1 cellular context compared by ENCODE assay signal in genomic region chr22:24703101-24703500, GRCh38.
TF ChIP-seq lines count a peak whose summit lies in the region.

No MANE protein-coding gene starts in this region.

TF ChIP-seq in HepG2, 621 proteins besides CTCF, POLR2A, EP300 and RAD21 (continued from another document and continues in another):
- peak; percentile 19; the same call in 1 of the 2 replicates for TF ChIP-seq ARID4A (CRISPR knock-in tag; IDR thresholded peaks at IDR 0.05; ENCODE audit: borderline replicate concordance)
- peak; percentile 82; the same call in 1 of the 2 replicates for TF ChIP-seq ZNF431 (CRISPR knock-in tag; IDR thresholded peaks at IDR 0.05; ENCODE audit: borderline replicate concordance, low read depth)
- peak; percentile 40; the same call in 1 of the 2 replicates for TF ChIP-seq SPEN (CRISPR knock-in tag; IDR thresholded peaks at IDR 0.05; ENCODE audit: low read depth)
- TF ChIP-seq ZNF142 (CRISPR knock-in tag; IDR thresholded peaks at IDR 0.05), result no peak
- no peak for TF ChIP-seq ZSCAN30 (CRISPR knock-in tag; IDR thresholded peaks at IDR 0.05)
- no peak for TF ChIP-seq ZNF768 (CRISPR knock-in tag; IDR thresholded peaks at IDR 0.05)
- TF ChIP-seq GPN1 (CRISPR knock-in tag; IDR thresholded peaks at IDR 0.05; ENCODE audit: borderline replicate concordance), result no peak
- TF ChIP-seq GMEB1 (CRISPR knock-in tag; IDR thresholded peaks at IDR 0.05; ENCODE audit: borderline replicate concordance), result no peak
- no peak for TF ChIP-seq ZBTB7A (CRISPR knock-in tag; IDR thresholded peaks at IDR 0.05)
- no peak for TF ChIP-seq NCOA5 (CRISPR knock-in tag; IDR thresholded peaks at IDR 0.05)
- no peak for TF ChIP-seq ZC3H4 (CRISPR knock-in tag; IDR thresholded peaks at IDR 0.05; ENCODE audit: borderline replicate concordance)
- peak; percentile 79 for TF ChIP-seq ZFX (CRISPR knock-in tag; IDR thresholded peaks at IDR 0.05; ENCODE audit: low read depth)
- TF ChIP-seq, protein P1, sequence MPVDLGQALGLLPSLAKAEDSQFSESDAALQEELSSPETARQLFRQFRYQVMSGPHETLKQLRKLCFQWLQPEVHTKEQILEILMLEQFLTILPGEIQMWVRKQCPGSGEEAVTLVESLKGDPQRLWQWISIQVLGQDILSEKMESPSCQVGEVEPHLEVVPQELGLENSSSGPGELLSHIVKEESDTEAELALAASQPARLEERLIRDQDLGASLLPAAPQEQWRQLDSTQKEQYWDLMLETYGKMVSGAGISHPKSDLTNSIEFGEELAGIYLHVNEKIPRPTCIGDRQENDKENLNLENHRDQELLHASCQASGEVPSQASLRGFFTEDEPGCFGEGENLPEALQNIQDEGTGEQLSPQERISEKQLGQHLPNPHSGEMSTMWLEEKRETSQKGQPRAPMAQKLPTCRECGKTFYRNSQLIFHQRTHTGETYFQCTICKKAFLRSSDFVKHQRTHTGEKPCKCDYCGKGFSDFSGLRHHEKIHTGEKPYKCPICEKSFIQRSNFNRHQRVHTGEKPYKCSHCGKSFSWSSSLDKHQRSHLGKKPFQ (CRISPR knock-in tag; IDR thresholded peaks at IDR 0.05; ENCODE audit: insufficient replicate concordance), result no peak
- TF ChIP-seq, protein P2, sequence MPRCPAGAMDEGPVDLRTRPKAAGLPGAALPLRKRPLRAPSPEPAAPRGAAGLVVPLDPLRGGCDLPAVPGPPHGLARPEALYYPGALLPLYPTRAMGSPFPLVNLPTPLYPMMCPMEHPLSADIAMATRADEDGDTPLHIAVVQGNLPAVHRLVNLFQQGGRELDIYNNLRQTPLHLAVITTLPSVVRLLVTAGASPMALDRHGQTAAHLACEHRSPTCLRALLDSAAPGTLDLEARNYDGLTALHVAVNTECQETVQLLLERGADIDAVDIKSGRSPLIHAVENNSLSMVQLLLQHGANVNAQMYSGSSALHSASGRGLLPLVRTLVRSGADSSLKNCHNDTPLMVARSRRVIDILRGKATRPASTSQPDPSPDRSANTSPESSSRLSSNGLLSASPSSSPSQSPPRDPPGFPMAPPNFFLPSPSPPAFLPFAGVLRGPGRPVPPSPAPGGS (CRISPR knock-in tag; IDR thresholded peaks at IDR 0.05), result no peak
- no peak for TF ChIP-seq ZNF589 (CRISPR knock-in tag; conservative IDR thresholded peaks at IDR 0.05)
- peak; percentile 65; the same call in 1 of the 2 replicates for TF ChIP-seq FOXO1 (CRISPR knock-in tag; IDR thresholded peaks at IDR 0.05)
- TF ChIP-seq SUZ12 (IDR thresholded peaks at IDR 0.05; ENCODE audit: low read depth, low read length), result no peak
- no peak; the same call in 1 of the 2 replicates for TF ChIP-seq ZSCAN21 (CRISPR knock-in tag; IDR thresholded peaks at IDR 0.05; ENCODE audit: borderline replicate concordance)
- TF ChIP-seq, protein P3, sequence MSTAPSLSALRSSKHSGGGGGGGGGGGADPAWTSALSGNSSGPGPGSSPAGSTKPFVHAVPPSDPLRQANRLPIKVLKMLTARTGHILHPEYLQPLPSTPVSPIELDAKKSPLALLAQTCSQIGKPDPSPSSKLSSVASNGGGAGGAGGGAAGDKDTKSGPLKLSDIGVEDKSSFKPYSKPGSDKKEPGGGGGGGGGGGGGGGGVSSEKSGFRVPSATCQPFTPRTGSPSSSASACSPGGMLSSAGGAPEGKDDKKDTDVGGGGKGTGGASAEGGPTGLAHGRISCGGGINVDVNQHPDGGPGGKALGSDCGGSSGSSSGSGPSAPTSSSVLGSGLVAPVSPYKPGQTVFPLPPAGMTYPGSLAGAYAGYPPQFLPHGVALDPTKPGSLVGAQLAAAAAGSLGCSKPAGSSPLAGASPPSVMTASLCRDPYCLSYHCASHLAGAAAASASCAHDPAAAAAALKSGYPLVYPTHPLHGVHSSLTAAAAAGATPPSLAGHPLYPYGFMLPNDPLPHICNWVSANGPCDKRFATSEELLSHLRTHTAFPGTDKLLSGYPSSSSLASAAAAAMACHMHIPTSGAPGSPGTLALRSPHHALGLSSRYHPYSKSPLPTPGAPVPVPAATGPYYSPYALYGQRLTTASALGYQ (CRISPR knock-in tag; IDR thresholded peaks at IDR 0.05), result no peak
- TF ChIP-seq, protein P4, sequence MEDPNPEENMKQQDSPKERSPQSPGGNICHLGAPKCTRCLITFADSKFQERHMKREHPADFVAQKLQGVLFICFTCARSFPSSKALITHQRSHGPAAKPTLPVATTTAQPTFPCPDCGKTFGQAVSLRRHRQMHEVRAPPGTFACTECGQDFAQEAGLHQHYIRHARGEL (CRISPR knock-in tag; IDR thresholded peaks at IDR 0.05), result no peak
- TF ChIP-seq, protein P5, sequence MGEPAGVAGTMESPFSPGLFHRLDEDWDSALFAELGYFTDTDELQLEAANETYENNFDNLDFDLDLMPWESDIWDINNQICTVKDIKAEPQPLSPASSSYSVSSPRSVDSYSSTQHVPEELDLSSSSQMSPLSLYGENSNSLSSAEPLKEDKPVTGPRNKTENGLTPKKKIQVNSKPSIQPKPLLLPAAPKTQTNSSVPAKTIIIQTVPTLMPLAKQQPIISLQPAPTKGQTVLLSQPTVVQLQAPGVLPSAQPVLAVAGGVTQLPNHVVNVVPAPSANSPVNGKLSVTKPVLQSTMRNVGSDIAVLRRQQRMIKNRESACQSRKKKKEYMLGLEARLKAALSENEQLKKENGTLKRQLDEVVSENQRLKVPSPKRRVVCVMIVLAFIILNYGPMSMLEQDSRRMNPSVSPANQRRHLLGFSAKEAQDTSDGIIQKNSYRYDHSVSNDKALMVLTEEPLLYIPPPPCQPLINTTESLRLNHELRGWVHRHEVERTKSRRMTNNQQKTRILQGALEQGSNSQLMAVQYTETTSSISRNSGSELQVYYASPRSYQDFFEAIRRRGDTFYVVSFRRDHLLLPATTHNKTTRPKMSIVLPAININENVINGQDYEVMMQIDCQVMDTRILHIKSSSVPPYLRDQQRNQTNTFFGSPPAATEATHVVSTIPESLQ (CRISPR knock-in tag; conservative IDR thresholded peaks at IDR 0.05), result no peak
- no peak for TF ChIP-seq ZBTB49 (CRISPR knock-in tag; IDR thresholded peaks at IDR 0.05; ENCODE audit: borderline replicate concordance)
- TF ChIP-seq, protein P6, sequence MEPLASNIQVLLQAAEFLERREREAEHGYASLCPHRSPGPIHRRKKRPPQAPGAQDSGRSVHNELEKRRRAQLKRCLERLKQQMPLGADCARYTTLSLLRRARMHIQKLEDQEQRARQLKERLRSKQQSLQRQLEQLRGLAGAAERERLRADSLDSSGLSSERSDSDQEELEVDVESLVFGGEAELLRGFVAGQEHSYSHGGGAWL (CRISPR knock-in tag; IDR thresholded peaks at IDR 0.05), result no peak
- peak; percentile 59; the same call in 1 of the 2 replicates for TF ChIP-seq MEF2D (CRISPR knock-in tag; IDR thresholded peaks at IDR 0.05)
- TF ChIP-seq NFYC (CRISPR knock-in tag; IDR thresholded peaks at IDR 0.05), result no peak
- TF ChIP-seq ZNF235 (CRISPR knock-in tag; IDR thresholded peaks at IDR 0.05; ENCODE audit: borderline replicate concordance), result no peak
- no peak for TF ChIP-seq ZSCAN25 (CRISPR knock-in tag; IDR thresholded peaks at IDR 0.05)
- TF ChIP-seq ERF (CRISPR knock-in tag; IDR thresholded peaks at IDR 0.05), result peak; percentile 73
